Comparison of ENCODE assay signal across 14 cellular contexts in genomic region chr1:205066221-205066818, GRCh38. TPM values are rescaled to one million over a fixed set of nuclear protein-coding genes. Genes with fewer than 3 reads are reported as not detected.
A peak's percentile ranks its signal among the peaks of the same experiment; 100 is the strongest.
DNase-seq lines count a peak whose midpoint lies in the region; ATAC-seq and TF ChIP-seq lines count a peak whose summit lies in the region.
"Had no signal": no experiment of that assay in that cellular context is flagged by ENCODE, and none has a peak within 500 bp of the region (broad histone marks: within the 10 kb centered on the region; RNA-seq: fewer than 3 reads in every experiment).

No MANE protein-coding gene starts in this region.

- no peaks in the 10 kb centered on the region for H3K36me3 ChIP-seq in cardiac muscle cell
- no peaks in the 10 kb centered on the region for H3K36me3 ChIP-seq in heart left ventricle
- no peaks in the 10 kb centered on the region for H3K36me3 ChIP-seq in SK-N-SH (replicated peaks in 1 of 2; ENCODE audit: control insufficient read depth in 1 of 2, insufficient read depth in 2 of 2, low read length in 1 of 2)
- H3K36me3 ChIP-seq in upper lobe of right lung: no peaks in the 10 kb centered on the region

- no peaks in the 10 kb centered on the region for H3K79me2 ChIP-seq in SK-N-SH (ENCODE audit: insufficient read depth)

- no peaks in the 10 kb centered on the region for H3K27me3 ChIP-seq in cardiac muscle cell
- no peaks in the 10 kb centered on the region for H3K27me3 ChIP-seq in heart left ventricle
- H3K27me3 ChIP-seq in SK-N-SH (ENCODE audit: insufficient read depth): no peaks in the 10 kb centered on the region
- peaks cover 8% of the 10 kb centered on the region for H3K27me3 ChIP-seq in foreskin keratinocyte
- H3K27me3 ChIP-seq in upper lobe of right lung: no peaks in the 10 kb centered on the region

- H3K27ac Mint-ChIP-seq in Calu3 (ENCODE audit: unreplicated experiment): no peak overlapping the region
- H3K27ac Mint-ChIP-seq: T-cell had no signal

- TF ChIP-seq EP300 in SK-N-SH (IDR thresholded peaks at IDR 0.05; ENCODE audit: borderline replicate concordance in 1 of 2, low read depth in 1 of 2, low read length in 1 of 2): no peak

- H3K27ac ChIP-seq in cardiac muscle cell: no peak overlapping the region
- no peak overlapping the region for H3K27ac ChIP-seq in heart left ventricle
- H3K27ac ChIP-seq in SK-N-SH (ENCODE audit: low read depth in 2 of 2, low read length in 1 of 2): no peak overlapping the region
- H3K27ac ChIP-seq in foreskin keratinocyte: no peak overlapping the region
- no peak overlapping the region for H3K27ac ChIP-seq in upper lobe of right lung
- H3K27ac ChIP-seq: epithelial cell of prostate had no signal

- no peaks in the 10 kb centered on the region for H3K9me3 Mint-ChIP-seq in Calu3 (ENCODE audit: low read depth, unreplicated experiment)
- H3K9me3 Mint-ChIP-seq: T-cell had no signal

- H3K4me1 Mint-ChIP-seq in Calu3 (ENCODE audit: low read depth, unreplicated experiment): no peaks in the 10 kb centered on the region
- H3K4me1 Mint-ChIP-seq: T-cell had no signal

- DNase-seq in cardiac muscle cell (ENCODE audit: low read depth in 1 of 2, low spot score in 1 of 2): no peak
- DNase-seq in heart left ventricle: no peak
- DNase-seq in SK-N-SH: peak; percentile 42
- no peak for DNase-seq in foreskin keratinocyte
- DNase-seq in upper lobe of right lung: peak; percentile 50
- no peak for DNase-seq in Calu3
- no peak for DNase-seq in stimulated activated naive CD4-positive, alpha-beta T cell treated with Interleukin-2 at 50 U/mL for 16 hours (lab: John Stamatoyannopoulos, UW)
- DNase-seq: ACHN; activated CD4-positive, alpha-beta T cell treated with anti-CD3 and anti-CD28 coated beads for 48 hours; DMS79; NCI-H2081; T-cell had no signal

- H3K9me3 ChIP-seq in cardiac muscle cell (ENCODE audit: low read depth) (no peaks in the 10 kb centered on the region), heart left ventricle (no peaks in the 10 kb centered on the region), SK-N-SH (no peaks in the 10 kb centered on the region), upper lobe of right lung (no peaks in the 10 kb centered on the region)

- no peak for TF ChIP-seq RAD21 in SK-N-SH (IDR thresholded peaks at IDR 0.05; ENCODE audit: low read length)

- no peak overlapping the region for H3K4me2 ChIP-seq in SK-N-SH

- H3K27me3 Mint-ChIP-seq in Calu3 (ENCODE audit: unreplicated experiment): peaks cover 47% of the 10 kb centered on the region
- H3K27me3 Mint-ChIP-seq: T-cell had no signal

- POLR2A ChIA-PET in SK-N-SH (lab: Yijun Ruan, JAX): interaction anchor here (0.6 kb wide), 1 partner anchor 81 kb away, joined by 3 read pairs; no protein-coding TSS in a partner anchor

- WGBS in heart left ventricle, 4 donors: 68 to 84% (median 81%) methylated on average over 11 to 13 of the region's 13 CpGs
- WGBS in SK-N-SH (ENCODE audit: low lambda C conversion rate): 64% methylated on average over 7 of the region's 13 CpGs

- no peaks in the 10 kb centered on the region for H3K36me3 Mint-ChIP-seq in Calu3 (ENCODE audit: insufficient read depth, unreplicated experiment)
- H3K36me3 Mint-ChIP-seq: T-cell had no signal

- no peaks in the 10 kb centered on the region for H3F3A ChIP-seq in SK-N-SH (replicated peaks; ENCODE audit: insufficient read depth)

- CTCF ChIA-PET in SK-N-SH (lab: Yijun Ruan, JAX) (interaction anchor here (0.9 to 6.9 kb wide), 8 partner anchors 11 to 259 kb away, joined by 3 to 55 read pairs (median 4); no protein-coding TSS in a partner anchor), Calu3 (lab: Charles Lee) (interaction anchor here (1.2 kb wide), 1 partner anchor 74 kb away, joined by 4 read pairs; no protein-coding TSS in a partner anchor)

- intact Hi-C loops in heart left ventricle (cut with DNase I) (loop anchor here in 3 of 10 donors (10.0 kb wide), 1 partner anchor 262 kb away; no protein-coding TSS in a partner anchor), upper lobe of right lung (cut with DNase I) (loop anchor here (10.0 kb wide), 1 partner anchor 92 kb away; no protein-coding TSS in a partner anchor), Calu3 (cut with micrococcal nuclease; ENCODE audit: unreplicated experiment) (no loop called here)

- TF ChIP-seq POLR2A in heart left ventricle (IDR thresholded peaks at IDR 0.05): no peak

- TF ChIP-seq CTCF in cardiac muscle cell (IDR thresholded peaks at IDR 0.05; ENCODE audit: low read depth, low read length): peak; percentile 3
- TF ChIP-seq CTCF in heart left ventricle (IDR thresholded peaks at IDR 0.05): no peak
- TF ChIP-seq CTCF in SK-N-SH (IDR thresholded peaks at IDR 0.05): peak; percentile 26; the same call in 1 of the 2 replicates
- TF ChIP-seq CTCF in foreskin keratinocyte (conservative IDR thresholded peaks at IDR 0.05): peak; percentile 33
- no peak for TF ChIP-seq CTCF in upper lobe of right lung (IDR thresholded peaks at IDR 0.05)
- no peak for TF ChIP-seq CTCF in Calu3 (IDR thresholded peaks at IDR 0.05; ENCODE audit: unreplicated experiment)

- H3K4me3 Mint-ChIP-seq in Calu3 (ENCODE audit: low read depth, unreplicated experiment): no peak overlapping the region
- H3K4me3 Mint-ChIP-seq: T-cell had no signal

- ATAC-seq in heart left ventricle (no peak), foreskin keratinocyte (no peak), upper lobe of right lung (no peak), GM18861 (IDR thresholded peaks at IDR 0.05; ENCODE audit: unreplicated experiment) (no peak)
- ATAC-seq: T-cell had no signal

- H3K4me1 ChIP-seq in cardiac muscle cell (ENCODE audit: low read depth) (no peaks in the 10 kb centered on the region), heart left ventricle (peaks cover 0 to 10% (median 2%) of the 10 kb centered on the region in 12 donors), SK-N-SH (ENCODE audit: control insufficient read depth in 1 of 2, insufficient read depth in 2 of 2, low read depth in 1 of 2, low read length in 1 of 2) (peaks cover 0 to 4% of the 10 kb centered on the region in 2 experiments; a peak in 1 of 4 replicates), foreskin keratinocyte (no peaks in the 10 kb centered on the region), upper lobe of right lung (no peaks in the 10 kb centered on the region)

- H2AFZ ChIP-seq in SK-N-SH (ENCODE audit: low read depth): no peak overlapping the region

- H3K4me3 ChIP-seq in cardiac muscle cell (no peak overlapping the region), heart left ventricle (no peak overlapping the region), SK-N-SH (ENCODE audit: low read depth in 2 of 2, low read length in 1 of 2) (no peak overlapping the region), upper lobe of right lung (no peak overlapping the region)

- no peaks in the 10 kb centered on the region for H3K9me2 ChIP-seq in SK-N-SH

- BruUV-seq in Calu3 (replicated peaks; lab: Mats Ljungman, UMichigan): no TSS peak

- H3K9ac ChIP-seq in SK-N-SH: no peak overlapping the region

- no peaks in the 10 kb centered on the region for H4K20me1 ChIP-seq in SK-N-SH (ENCODE audit: insufficient read depth)

TF ChIP-seq in SK-N-SH, 30 proteins besides CTCF, POLR2A, EP300 and RAD21 (continues in another document):
- TF ChIP-seq EZH2phosphoT487 (IDR thresholded peaks at IDR 0.05; ENCODE audit: borderline replicate concordance, low read depth) (no peak), RXRA (IDR thresholded peaks at IDR 0.05; ENCODE audit: borderline replicate concordance, low read depth) (no peak), RFX5 (IDR thresholded peaks at IDR 0.05; ENCODE audit: low read length) (no peak), FOXM1 (IDR thresholded peaks at IDR 0.05; ENCODE audit: low read depth) (no peak), TCF12 (IDR thresholded peaks at IDR 0.05) (no peak), POLR2AphosphoS5 (IDR thresholded peaks at IDR 0.05; ENCODE audit: low read depth, low read length) (no peak)
- TF ChIP-seq, protein P1, sequence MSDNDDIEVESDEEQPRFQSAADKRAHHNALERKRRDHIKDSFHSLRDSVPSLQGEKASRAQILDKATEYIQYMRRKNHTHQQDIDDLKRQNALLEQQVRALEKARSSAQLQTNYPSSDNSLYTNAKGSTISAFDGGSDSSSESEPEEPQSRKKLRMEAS (IDR thresholded peaks at IDR 0.05; ENCODE audit: low read depth): no peak

RNA-seq across cellular contexts. Expression of gene TMEM81, which starts 17.9 kb away (rescaled TPM):
- total RNA-seq in cardiac muscle cell (2.1 and 2.2 TPM in 2 replicates), heart left ventricle (1 to 10 TPM; 1.3 to 3.8 (median 2.3) TPM), foreskin keratinocyte (1.5 and 2.0 TPM in 2 replicates), upper lobe of right lung (3.5 TPM), Calu3 (2022) (3.9 and 4.4 TPM in 2 replicates)
- polyA plus RNA-seq in cardiac muscle cell (1.1 and 2.1 TPM in 2 replicates), heart left ventricle (1 to 10 TPM; 3.0 to 3.3 TPM), SK-N-SH (2012; rRNA removed) (1.8 and 2.7 TPM in 2 replicates), foreskin keratinocyte (2.1 and 2.6 TPM in 2 replicates)
- 2.2 and 2.3 TPM in 2 replicates for polyA plus RNA-seq in SK-N-SH (2012; cell fraction: cytosol; rRNA removed)
- polyA plus RNA-seq in SK-N-SH (2012; cell fraction: nucleus; rRNA removed): 1.9 and 3.8 TPM in 2 replicates

RNA-seq across cellular contexts. Expression of gene CNTN2, which starts 23.3 kb away (rescaled TPM):
- total RNA-seq in cardiac muscle cell (0.35 TPM in 1 of 2 replicates, not detected in the other), heart left ventricle (1 to 10 TPM in 1 of 9 donors, under 1 TPM in 5, not detected in 3; 0.04 to 2.4 (median 0.19) TPM), foreskin keratinocyte (not detected in 2 replicates), upper lobe of right lung (not detected), Calu3 (2022) (not detected in 2 replicates)
- polyA plus RNA-seq in cardiac muscle cell (0.06 TPM in 1 of 2 replicates, not detected in the other), heart left ventricle (under 1 TPM; 0.06 to 0.84 TPM), SK-N-SH (2012; rRNA removed) (0.02 and 0.03 TPM in 2 replicates), foreskin keratinocyte (not detected in 2 replicates)
- 0.01 and 0.03 TPM in 2 replicates for polyA plus RNA-seq in SK-N-SH (2012; cell fraction: cytosol; rRNA removed)
- polyA plus RNA-seq in SK-N-SH (2012; cell fraction: nucleus; rRNA removed): 0.06 and 0.19 TPM in 2 replicates
- total RNA-seq: T-cell had no signal

RNA-seq across cellular contexts. Expression of gene RBBP5, which starts 55.5 kb away (rescaled TPM):
- total RNA-seq in cardiac muscle cell (8.1 and 12.4 TPM in 2 replicates), heart left ventricle (10 to 100 TPM in 5 of 9 donors, 1 to 10 TPM in 4; 8.4 to 12.1 (median 10.1) TPM), foreskin keratinocyte (13.7 and 15.2 TPM in 2 replicates), upper lobe of right lung (16.6 TPM), Calu3 (2022) (21.9 and 22.0 TPM in 2 replicates)
- polyA plus RNA-seq in cardiac muscle cell (9.2 and 15.0 TPM in 2 replicates), heart left ventricle (1 to 10 TPM; 3.8 to 8.2 TPM), SK-N-SH (2012; rRNA removed) (5.7 and 7.7 TPM in 2 replicates), foreskin keratinocyte (3.6 and 4.2 TPM in 2 replicates)
- polyA plus RNA-seq in SK-N-SH (2012; cell fraction: cytosol; rRNA removed): 8.5 and 9.2 TPM in 2 replicates
- 2.3 and 4.0 TPM in 2 replicates for polyA plus RNA-seq in SK-N-SH (2012; cell fraction: nucleus; rRNA removed)

Comparison
In these comparisons a context has a peak if more than half of its experiments do, and no peak if none do; other contexts are left out.
1. CTCF ChIP-seq: peak in cardiac muscle cell (single experiment), SK-N-SH (single experiment) and foreskin keratinocyte (single experiment); none in heart left ventricle (0 of 12), upper lobe of right lung (single experiment) and Calu3 (single experiment).
2. DNase-seq: peak in SK-N-SH (single experiment) and upper lobe of right lung (single experiment); none in cardiac muscle cell (0 of 2), heart left ventricle (0 of 5), foreskin keratinocyte (0 of 2), Calu3 (single experiment) and stimulated activated naive CD4-positive, alpha-beta T cell treated with Interleukin-2 at 50 U/mL for 16 hours (single experiment).